In genomic region chr6:51553246-51554015, GRCh38 we compare ENCODE assay signal across 25 cellular contexts.
"Had no signal": no experiment of that assay in that cellular context is flagged by ENCODE, and none has a peak within 500 bp of the region (broad histone marks: within the 10 kb centered on the region; RNA-seq: fewer than 3 reads in every experiment).

No MANE protein-coding gene starts in this region.

- H3K4me3 ChIP-seq: ascending aorta, body of pancreas had no signal

- DNase-seq: activated B cell treated with CpG ODN at 0.5 μM for 24 hours; activated CD4-positive, alpha-beta T cell treated with anti-CD3 and anti-CD28 coated beads for 1 hour; activated CD4-positive, alpha-beta T cell treated with anti-CD3 and anti-CD28 coated beads, Interleukin-2, amount 10 ng/mL, durations not matched to agents 24 days and 14 days; activated CD4-positive, alpha-beta T cell treated with anti-CD3 and anti-CD28 coated beads, Interleukin-2, amount 50 U/mL, for 48 hours; activated CD8-positive, alpha-beta memory T cell treated with anti-CD3 and anti-CD28 coated beads, Interleukin-2, amount 10 ng/mL, durations not matched to agents 7 days and 5 days; activated effector memory CD4-positive, alpha-beta T cell treated with anti-CD3 and anti-CD28 coated beads, Interleukin-2, amount 50 U/mL, for 16 hours; activated naive CD4-positive, alpha-beta T cell treated with Interleukin-2 at 50 U/mL for 16 hours; activated naive CD8-positive, alpha-beta T cell treated with anti-CD3 and anti-CD28 coated beads, Interleukin-2, amount 50 U/mL, for 24 hours; activated T-cell treated with anti-CD3 and anti-CD28 coated beads, Interleukin-2, amount 50 U/mL, for 24 hours; amniotic stem cell; body of pancreas; central memory CD4-positive, alpha-beta T cell; MV-4-11; NCI-H1092 treated with DMSO at 0.1 percent for 48 hours; NCI-H1436; NCI-H1694 treated with DMSO at 0.1 percent for 48 hours; NCI-H2029 treated with DMSO at 0.1 percent for 48 hours; NCI-H2171; NCI-H2227 treated with DMSO at 0.1 percent for 48 hours; NCI-H446 treated with DMSO at 0.1 percent for 48 hours; NCI-H524 treated with DMSO at 0.1 percent for 48 hours; T-helper 17 cell; T-helper 9 cell had no signal

- H3K36me3 ChIP-seq: ascending aorta had no signal

- H3K9ac ChIP-seq: KMS-11 had no signal

- H3K4me2 ChIP-seq: KMS-11 had no signal

- H3K4me1 ChIP-seq: ascending aorta, body of pancreas had no signal

- H3K9me3 ChIP-seq: ascending aorta, body of pancreas had no signal

- H3K27ac ChIP-seq: ascending aorta, body of pancreas, KMS-11 had no signal

- H3K27me3 ChIP-seq: ascending aorta, body of pancreas had no signal
